ENCODE assay signal across 28 cellular contexts in genomic region chr1:89171067-89171438, GRCh38. TPM values are rescaled to one million over a fixed set of nuclear protein-coding genes. Genes with fewer than 3 reads are reported as not detected.
DNase-seq lines count a peak whose midpoint lies in the region; ATAC-seq and TF ChIP-seq lines count a peak whose summit lies in the region.
"Had no signal": no experiment of that assay in that cellular context is flagged by ENCODE, and none has a peak within 500 bp of the region (broad histone marks: within the 10 kb centered on the region; RNA-seq: fewer than 3 reads in every experiment).

No MANE protein-coding gene starts in this region.

- peaks cover 6% of the 10 kb centered on the region for H3K9me3 Mint-ChIP-seq in activated naive CD8-positive, alpha-beta T cell treated with anti-CD3 and anti-CD28 coated beads for 36 hours
- no peaks in the 10 kb centered on the region for H3K9me3 Mint-ChIP-seq in activated naive CD8-positive, alpha-beta T cell treated with anti-CD3 and anti-CD28 coated beads, Interleukin-2, amount 50 U/mL, for 24 hours
- H3K9me3 Mint-ChIP-seq in stimulated activated naive B cell treated with anti-CD40 and anti-IgM and Interleukin-4, amounts not matched to agents 10 μg/mL and 1 μg/mL and 100 μg/mL, for 72 hours = no peaks in the 10 kb centered on the region
- H3K9me3 Mint-ChIP-seq: effector memory CD8-positive, alpha-beta T cell had no signal

- no peak overlapping the region for H3K27ac ChIP-seq in OCI-LY3 (ENCODE audit: low read length)
- H3K27ac ChIP-seq: adrenal gland, brain microvascular endothelial cell, esophagus muscularis mucosa, gastroesophageal sphincter, parathyroid adenoma had no signal

- peaks cover 7% of the 10 kb centered on the region for H3K4me1 ChIP-seq in OCI-LY3 (ENCODE audit: low read length)
- H3K4me1 ChIP-seq: esophagus muscularis mucosa, gastroesophageal sphincter, parathyroid adenoma had no signal

- no peaks in the 10 kb centered on the region for H3K27me3 Mint-ChIP-seq in activated naive CD8-positive, alpha-beta T cell treated with anti-CD3 and anti-CD28 coated beads for 36 hours
- H3K27me3 Mint-ChIP-seq in activated naive CD8-positive, alpha-beta T cell treated with anti-CD3 and anti-CD28 coated beads, Interleukin-2, amount 50 U/mL, for 24 hours = no peaks in the 10 kb centered on the region
- H3K27me3 Mint-ChIP-seq in stimulated activated naive B cell treated with anti-CD40 and anti-IgM and Interleukin-4, amounts not matched to agents 10 μg/mL and 1 μg/mL and 100 μg/mL, for 72 hours = no peaks in the 10 kb centered on the region
- H3K27me3 Mint-ChIP-seq: effector memory CD8-positive, alpha-beta T cell had no signal

- peak overlapping the region; percentile 25 for H3K27ac Mint-ChIP-seq in activated naive CD8-positive, alpha-beta T cell treated with anti-CD3 and anti-CD28 coated beads for 36 hours
- no peak overlapping the region for H3K27ac Mint-ChIP-seq in activated naive CD8-positive, alpha-beta T cell treated with anti-CD3 and anti-CD28 coated beads, Interleukin-2, amount 50 U/mL, for 24 hours
- H3K27ac Mint-ChIP-seq in stimulated activated naive B cell treated with anti-CD40 and anti-IgM and Interleukin-4, amounts not matched to agents 10 μg/mL and 1 μg/mL and 100 μg/mL, for 72 hours = peak overlapping the region; percentile 6
- H3K27ac Mint-ChIP-seq: effector memory CD8-positive, alpha-beta T cell had no signal

- peak overlapping the region; percentile 59 for H2AFZ ChIP-seq in OCI-LY3 (ENCODE audit: low read depth, low read length)
- H2AFZ ChIP-seq: parathyroid adenoma had no signal

- no peaks in the 10 kb centered on the region for H3K27me3 ChIP-seq in OCI-LY3 (ENCODE audit: low read depth, low read length)
- H3K27me3 ChIP-seq: adrenal gland, brain microvascular endothelial cell, esophagus muscularis mucosa, gastroesophageal sphincter had no signal

- H3K9ac ChIP-seq in OCI-LY3 (ENCODE audit: low read length) = no peak overlapping the region
- H3K9ac ChIP-seq: parathyroid adenoma had no signal

- no peak for TF ChIP-seq CTCF in OCI-LY3 (IDR thresholded peaks at IDR 0.05; ENCODE audit: low read depth, low read length)

- ATAC-seq in activated naive CD8-positive, alpha-beta T cell treated with anti-CD3 and anti-CD28 coated beads, Interleukin-2, amount 50 U/mL, for 24 hours = no peak
- ATAC-seq in HG02938 (IDR thresholded peaks at IDR 0.05; ENCODE audit: unreplicated experiment) = peak; percentile 73
- no peak for ATAC-seq in stimulated activated naive B cell treated with anti-CD40 and anti-IgM and Interleukin-4, amounts not matched to agents 10 μg/mL and 1 μg/mL and 100 μg/mL, for 72 hours (replicated peaks)
- no peak for ATAC-seq in GM21367 (IDR thresholded peaks at IDR 0.05; ENCODE audit: unreplicated experiment)
- ATAC-seq: effector memory CD8-positive, alpha-beta T cell; gastroesophageal sphincter; sciatic nerve had no signal

- H3K4me1 Mint-ChIP-seq in activated naive CD8-positive, alpha-beta T cell treated with anti-CD3 and anti-CD28 coated beads for 36 hours = peaks cover 7% of the 10 kb centered on the region
- H3K4me1 Mint-ChIP-seq in activated naive CD8-positive, alpha-beta T cell treated with anti-CD3 and anti-CD28 coated beads, Interleukin-2, amount 50 U/mL, for 24 hours = no peaks in the 10 kb centered on the region
- H3K4me1 Mint-ChIP-seq in stimulated activated naive B cell treated with anti-CD40 and anti-IgM and Interleukin-4, amounts not matched to agents 10 μg/mL and 1 μg/mL and 100 μg/mL, for 72 hours = peaks cover 3 to 5% of the 10 kb centered on the region in 2 donors

- peaks cover 2% of the 10 kb centered on the region for H3K36me3 Mint-ChIP-seq in activated naive CD8-positive, alpha-beta T cell treated with anti-CD3 and anti-CD28 coated beads for 36 hours
- H3K36me3 Mint-ChIP-seq in activated naive CD8-positive, alpha-beta T cell treated with anti-CD3 and anti-CD28 coated beads, Interleukin-2, amount 50 U/mL, for 24 hours (ENCODE audit: low read depth) = no peaks in the 10 kb centered on the region
- H3K36me3 Mint-ChIP-seq in stimulated activated naive B cell treated with anti-CD40 and anti-IgM and Interleukin-4, amounts not matched to agents 10 μg/mL and 1 μg/mL and 100 μg/mL, for 72 hours = no peaks in the 10 kb centered on the region

- no peaks in the 10 kb centered on the region for H4K20me1 ChIP-seq in OCI-LY3 (ENCODE audit: insufficient read depth, low read length)

- H3K4me3 ChIP-seq in OCI-LY3 (ENCODE audit: low read length) = no peak overlapping the region
- H3K4me3 ChIP-seq: adrenal gland, esophagus muscularis mucosa, gastroesophageal sphincter had no signal

- no peaks in the 10 kb centered on the region for H3K9me3 ChIP-seq in OCI-LY3 (ENCODE audit: insufficient read depth, low read length)
- H3K9me3 ChIP-seq: adrenal gland, esophagus muscularis mucosa, gastroesophageal sphincter had no signal

- no peaks in the 10 kb centered on the region for H3K79me2 ChIP-seq in OCI-LY3 (ENCODE audit: low read length)
- H3K79me2 ChIP-seq: parathyroid adenoma had no signal

- peak overlapping the region; percentile 22; the same call in 1 of the 2 replicates for H3K4me2 ChIP-seq in OCI-LY3 (ENCODE audit: low read length)

- no peaks in the 10 kb centered on the region for H3K36me3 ChIP-seq in OCI-LY3 (replicated peaks; ENCODE audit: low read depth, low read length)
- H3K36me3 ChIP-seq: adrenal gland, brain microvascular endothelial cell, esophagus muscularis mucosa, gastroesophageal sphincter had no signal

- no peak for DNase-seq in activated naive CD8-positive, alpha-beta T cell treated with anti-CD3 and anti-CD28 coated beads for 36 hours
- no peak for DNase-seq in activated naive CD8-positive, alpha-beta T cell treated with anti-CD3 and anti-CD28 coated beads, Interleukin-2, amount 50 U/mL, for 24 hours
- no peak for DNase-seq in stimulated activated naive B cell treated with anti-CD40 and anti-IgM and Interleukin-4, amounts not matched to agents 10 μg/mL and 1 μg/mL and 100 μg/mL, for 72 hours
- DNase-seq in NCI-H1048 (lab: John Stamatoyannopoulos, UW) (no peak), NCI-H774 (lab: John Stamatoyannopoulos, UW) (no peak)
- DNase-seq: activated CD8-positive, alpha-beta memory T cell treated with anti-CD3 and anti-CD28 coated beads, Interleukin-2, amount 50 U/mL, for 4 hours; activated effector memory CD4-positive, alpha-beta T cell treated with Interleukin-2 at 50 U/mL for 16 hours; adrenal gland; brain microvascular endothelial cell; C1 segment of cervical spinal cord; effector memory CD8-positive, alpha-beta T cell; HCEC 1CT; Karpas-422; NCI-H524 treated with DMSO at 0.1 percent for 48 hours; SHP77 treated with DMSO at 0.1 percent for 48 hours; stimulated activated CD4-positive, alpha-beta T cell treated with anti-CD3 and anti-CD28 coated beads, Interleukin-15, amount 100 ng/mL, for 24 hours; stimulated activated CD8-positive, alpha-beta memory T cell treated with anti-CD3 and anti-CD28 coated beads, Interleukin-4, amount 100 ng/mL, for 48 hours; substantia nigra; SW 1271 had no signal

- no peak overlapping the region for H3K4me3 Mint-ChIP-seq in activated naive CD8-positive, alpha-beta T cell treated with anti-CD3 and anti-CD28 coated beads for 36 hours
- no peak overlapping the region for H3K4me3 Mint-ChIP-seq in activated naive CD8-positive, alpha-beta T cell treated with anti-CD3 and anti-CD28 coated beads, Interleukin-2, amount 50 U/mL, for 24 hours
- H3K4me3 Mint-ChIP-seq in stimulated activated naive B cell treated with anti-CD40 and anti-IgM and Interleukin-4, amounts not matched to agents 10 μg/mL and 1 μg/mL and 100 μg/mL, for 72 hours = no peak overlapping the region
- H3K4me3 Mint-ChIP-seq: effector memory CD8-positive, alpha-beta T cell had no signal

RNA-seq across cellular contexts. Expression of gene GBP7, which starts 4.8 kb away (rescaled TPM):
- total RNA-seq in activated naive CD8-positive, alpha-beta T cell treated with anti-CD3 and anti-CD28 coated beads for 36 hours = under 1 TPM; 0.10 to 0.36 TPM
- total RNA-seq: esophagus muscularis mucosa, gastroesophageal sphincter, mononuclear cell, ureter had no signal

RNA-seq across cellular contexts. Expression of gene GBP4, which starts 27.7 kb away (rescaled TPM):
- 10 to 100 TPM; 76.4 to 78.5 TPM for total RNA-seq in activated naive CD8-positive, alpha-beta T cell treated with anti-CD3 and anti-CD28 coated beads for 36 hours

RNA-seq across cellular contexts. Expression of gene GBP2, which starts 45.1 kb away (rescaled TPM):
- 100 to 1,000 TPM; 153 to 157 TPM for total RNA-seq in activated naive CD8-positive, alpha-beta T cell treated with anti-CD3 and anti-CD28 coated beads for 36 hours
